31 cellular contexts compared by ENCODE assay signal in the genomic region with DNA sequence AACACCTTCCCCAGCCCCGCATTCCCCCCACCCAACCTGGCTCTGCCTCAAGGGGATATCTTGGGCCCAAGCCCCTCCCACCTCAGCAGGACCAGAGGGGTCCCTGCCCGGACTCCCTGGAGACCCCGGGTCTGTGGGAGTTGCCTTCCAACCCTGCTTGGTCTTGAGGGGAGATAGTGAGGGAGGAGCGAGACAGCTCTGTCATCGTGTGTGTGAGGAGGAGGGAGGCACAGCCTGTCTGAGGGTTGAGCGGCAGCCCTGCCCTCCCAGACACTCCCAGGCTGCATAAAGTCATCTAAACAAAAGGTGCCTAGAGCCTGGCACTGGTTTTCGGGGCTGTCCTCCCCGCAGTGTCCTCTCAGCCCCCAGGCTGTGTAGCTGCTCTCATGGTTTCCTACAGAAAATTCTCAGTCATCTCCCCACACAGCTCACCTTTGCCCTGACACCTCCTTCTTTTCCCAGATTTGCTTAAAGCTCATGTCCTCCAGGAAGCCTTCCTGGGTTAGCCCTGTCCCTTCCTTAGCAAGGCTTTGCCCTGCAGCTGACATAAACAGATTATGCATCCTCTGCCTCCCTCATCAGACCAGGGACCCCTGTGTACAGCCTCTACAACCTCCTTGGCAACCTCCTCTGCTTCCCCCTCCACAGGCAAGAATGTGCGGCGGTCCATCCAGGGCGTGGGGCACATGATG. TPM values are rescaled to one million over a fixed set of nuclear protein-coding genes. Genes with fewer than 3 reads are reported as not detected.
DNase-seq lines count a peak whose midpoint lies in the region; ATAC-seq and TF ChIP-seq lines count a peak whose summit lies in the region.
"Had no signal": no experiment of that assay in that cellular context is flagged by ENCODE, and none has a peak within 500 bp of the region (broad histone marks: within the 10 kb centered on the region; RNA-seq: fewer than 3 reads in every experiment).

No MANE protein-coding gene starts in this region.

- TF ChIP-seq CTCF in RWPE1 (conservative IDR thresholded peaks at IDR 0.05; ENCODE audit: low read depth), result no peak

- intact Hi-C loops in sciatic nerve (cut with DNase I), result no loop called here

- H3K4me3 Mint-ChIP-seq in T-helper 1 cell treated with Interleukin-12 subunit alpha and Interleukin-12 subunit beta and Interleukin-4 antibody, amounts not matched to agents 30 μg/mL and 1 μg/mL, for 36 hours, result no peak overlapping the region
- H3K4me3 Mint-ChIP-seq in memory B cell, result no peak overlapping the region
- H3K4me3 Mint-ChIP-seq: activated naive CD8-positive, alpha-beta T cell treated with anti-CD3 and anti-CD28 coated beads for 36 hours; effector memory CD8-positive, alpha-beta T cell had no signal

- in situ Hi-C loops in Caki2 (cut with HindIII; ENCODE audit: low pct_unique_long_range_greater_than_20kb, low sequenced_read_pairs), result no loop called here

- peaks cover 17% of the 10 kb centered on the region for H3K4me1 Mint-ChIP-seq in T-helper 1 cell treated with Interleukin-12 subunit alpha and Interleukin-12 subunit beta and Interleukin-4 antibody, amounts not matched to agents 30 μg/mL and 1 μg/mL, for 36 hours (ENCODE audit: low read depth)
- peaks cover 17% of the 10 kb centered on the region for H3K4me1 Mint-ChIP-seq in memory B cell
- H3K4me1 Mint-ChIP-seq: activated naive CD8-positive, alpha-beta T cell treated with anti-CD3 and anti-CD28 coated beads for 36 hours had no signal

- no peak for ATAC-seq in memory B cell (ENCODE audit: low read depth)
- ATAC-seq in sciatic nerve, result no peak
- ATAC-seq in HG03342 (IDR thresholded peaks at IDR 0.05; ENCODE audit: unreplicated experiment), result no peak
- ATAC-seq: effector memory CD8-positive, alpha-beta T cell; heart right ventricle had no signal

- H3K36me3 Mint-ChIP-seq in T-helper 1 cell treated with Interleukin-12 subunit alpha and Interleukin-12 subunit beta and Interleukin-4 antibody, amounts not matched to agents 30 μg/mL and 1 μg/mL, for 36 hours (ENCODE audit: low read depth), result peaks cover 31% of the 10 kb centered on the region
- H3K36me3 Mint-ChIP-seq in memory B cell, result peaks cover 32% of the 10 kb centered on the region

- POLR2A ChIA-PET in RWPE1 (lab: Yijun Ruan, JAX; ENCODE audit: low non-redundant PET), result no interaction called here

- no peaks in the 10 kb centered on the region for H3K27me3 Mint-ChIP-seq in T-helper 1 cell treated with Interleukin-12 subunit alpha and Interleukin-12 subunit beta and Interleukin-4 antibody, amounts not matched to agents 30 μg/mL and 1 μg/mL, for 36 hours (ENCODE audit: low read depth)
- H3K27me3 Mint-ChIP-seq in memory B cell, result no peaks in the 10 kb centered on the region
- H3K27me3 Mint-ChIP-seq: activated naive CD8-positive, alpha-beta T cell treated with anti-CD3 and anti-CD28 coated beads for 36 hours; effector memory CD8-positive, alpha-beta T cell had no signal

- DNase-seq in T-helper 1 cell (no peak), Caki2 (ENCODE audit: low read depth) (peak; percentile 25), RWPE1 (ENCODE audit: low spot score) (no peak), memory B cell (ENCODE audit: low spot score in 2 of 2) (no peak), sciatic nerve (ENCODE audit: low spot score) (no peak)
- DNase-seq in stimulated activated CD4-positive, alpha-beta T cell treated with anti-CD3 and anti-CD28 coated beads, Interleukin-2, amount 100 ng/mL, for 24 hours, result no peak
- DNase-seq: activated CD4-positive, alpha-beta T cell treated with anti-CD3 and anti-CD28 coated beads, Interleukin-2, amount 50 U/mL, for 1 hour; activated CD8-positive, alpha-beta memory T cell treated with anti-CD3 and anti-CD28 coated beads, Interleukin-2, amount 50 U/mL, for 4 hours; activated naive CD8-positive, alpha-beta T cell treated with anti-CD3 and anti-CD28 coated beads for 36 hours; effector memory CD8-positive, alpha-beta T cell; foreskin melanocyte; GOT3; heart right ventricle; lower lobe of right lung; NCI-H1417 treated with DMSO at 0.1 percent for 48 hours; NCI-H446; NCI-H82; spleen; stimulated activated CD4-positive, alpha-beta T cell treated with anti-CD3 and anti-CD28 coated beads, Interleukin-2, amount 100 ng/mL, for 48 hours; substantia nigra; T1000; WERI-Rb-1 had no signal

- H3K9me3 Mint-ChIP-seq in T-helper 1 cell treated with Interleukin-12 subunit alpha and Interleukin-12 subunit beta and Interleukin-4 antibody, amounts not matched to agents 30 μg/mL and 1 μg/mL, for 36 hours, result no peaks in the 10 kb centered on the region
- no peaks in the 10 kb centered on the region for H3K9me3 Mint-ChIP-seq in memory B cell
- H3K9me3 Mint-ChIP-seq: activated naive CD8-positive, alpha-beta T cell treated with anti-CD3 and anti-CD28 coated beads for 36 hours; activated T-helper 2 cell treated with anti-CD3 and anti-CD28 coated beads, Interferon-gamma antibody, Interleukin-2, Interleukin-4, amounts not matched to agents 10 μg/mL and 5 μg/mL and 100 μg/mL, durations not matched to agents 14 hours and 24 hours and 36 hours; effector memory CD8-positive, alpha-beta T cell had no signal

- H3K27ac ChIP-seq in RWPE1, result peak overlapping the region; percentile 87
- H3K27ac ChIP-seq: 22Rv1, ascending aorta, cardiac muscle cell, coronary artery, esophagus muscularis mucosa, heart right ventricle, lower lobe of right lung, right atrium auricular region, spleen, WERI-Rb-1 had no signal

- H3K27ac Mint-ChIP-seq in T-helper 1 cell treated with Interleukin-12 subunit alpha and Interleukin-12 subunit beta and Interleukin-4 antibody, amounts not matched to agents 30 μg/mL and 1 μg/mL, for 36 hours, result peak overlapping the region; percentile 67
- peak overlapping the region; percentile 68 for H3K27ac Mint-ChIP-seq in memory B cell
- H3K27ac Mint-ChIP-seq: activated naive CD8-positive, alpha-beta T cell treated with anti-CD3 and anti-CD28 coated beads for 36 hours; activated T-helper 2 cell treated with anti-CD3 and anti-CD28 coated beads, Interferon-gamma antibody, Interleukin-2, Interleukin-4, amounts not matched to agents 10 μg/mL and 5 μg/mL and 100 μg/mL, durations not matched to agents 14 hours and 24 hours and 36 hours had no signal

- CTCF ChIA-PET in RWPE1 (lab: Yijun Ruan, JAX), result interaction anchor here (0.9 to 1.3 kb wide), 2 partner anchors 11 to 59 kb away, joined by 5 to 6 read pairs; no protein-coding TSS in a partner anchor

RNA-seq across cellular contexts. Expression of a gene that starts 40.0 kb away (rescaled TPM):
- total RNA-seq in Caki2 (2014; rRNA removed; shearing (Covaris generic); ENCODE audit: low replicate concordance), result 41.7 and 68.5 TPM in 2 replicates
- 32.7 TPM for total RNA-seq in sciatic nerve

RNA-seq across cellular contexts. Expression of a gene that starts 50.4 kb away (rescaled TPM):
- 59.3 and 60.1 TPM in 2 replicates for total RNA-seq in Caki2 (2014; rRNA removed; shearing (Covaris generic); ENCODE audit: low replicate concordance)
- total RNA-seq in sciatic nerve, result 88.6 TPM
